ENCODE assay signal across 8 cellular contexts in genomic region chr5:139649082-139649991, GRCh38. TPM values are rescaled to one million over a fixed set of nuclear protein-coding genes. Genes with fewer than 3 reads are reported as not detected.
DNase-seq lines count a peak whose midpoint lies in the region; ATAC-seq and TF ChIP-seq lines count a peak whose summit lies in the region.

No MANE protein-coding gene starts in this region.

- H3K4me1 ChIP-seq in effector memory CD4-positive, alpha-beta T cell (ENCODE audit: control insufficient read depth, insufficient read depth, low read length, poor library complexity, severe bottlenecking), result peaks cover 31% of the 10 kb centered on the region
- H3K4me1 ChIP-seq in mononuclear cell (ENCODE audit: insufficient read depth, low read length), result peaks cover 66% of the 10 kb centered on the region
- peaks cover 70% of the 10 kb centered on the region for H3K4me1 ChIP-seq in vagina

- peaks cover 55% of the 10 kb centered on the region for H3K27me3 ChIP-seq in effector memory CD4-positive, alpha-beta T cell (replicated peaks; ENCODE audit: control insufficient read depth, insufficient read depth, low read length, poor library complexity, severe bottlenecking)
- peaks cover 26% of the 10 kb centered on the region for H3K27me3 ChIP-seq in mononuclear cell (ENCODE audit: insufficient read depth, low read length)
- H3K27me3 ChIP-seq in vagina, result no peaks in the 10 kb centered on the region

- H3K9me3 ChIP-seq in effector memory CD4-positive, alpha-beta T cell (ENCODE audit: control insufficient read depth, low read length), result no peaks in the 10 kb centered on the region
- H3K9me3 ChIP-seq in mononuclear cell (ENCODE audit: low read depth, low read length) (no peaks in the 10 kb centered on the region), vagina (no peaks in the 10 kb centered on the region)

- no peak overlapping the region for H3K27ac ChIP-seq in effector memory CD4-positive, alpha-beta T cell (ENCODE audit: insufficient read depth, low read length, poor library complexity, severe bottlenecking)
- peak overlapping the region; percentile 95 for H3K27ac ChIP-seq in vagina

- H3K4me3 ChIP-seq in effector memory CD4-positive, alpha-beta T cell (ENCODE audit: insufficient read depth, low read depth, low read length, poor library complexity, severe bottlenecking), result peak overlapping the region; percentile 44
- peak overlapping the region; percentile 58 for H3K4me3 ChIP-seq in mononuclear cell (ENCODE audit: low read length)
- peak overlapping the region; percentile 65 to 67 for H3K4me3 ChIP-seq in vagina

- DNase-seq in NCI-H2171 treated with DMSO at 0.1 percent for 48 hours (lab: John Stamatoyannopoulos, UW) (peak; percentile 7), NCI-H2171 (lab: John Stamatoyannopoulos, UW) (no peak), vagina (ENCODE audit: extremely low spot score in 2 of 2) (no peak)
- DNase-seq in effector memory CD4-positive, alpha-beta T cell, result no peak
- no peak for DNase-seq in activated effector memory CD4-positive, alpha-beta T cell treated with Interleukin-2 at 50 U/mL for 16 hours

- intact Hi-C loops in vagina (cut with DNase I), result no loop called here

- TF ChIP-seq POLR2A in vagina (IDR thresholded peaks at IDR 0.05), result no peak

- ATAC-seq in GM21576 (IDR thresholded peaks at IDR 0.05; ENCODE audit: unreplicated experiment), result no peak

- no peaks in the 10 kb centered on the region for H3K36me3 ChIP-seq in effector memory CD4-positive, alpha-beta T cell (ENCODE audit: control insufficient read depth, insufficient read depth, low read length)
- no peaks in the 10 kb centered on the region for H3K36me3 ChIP-seq in vagina

- no peak for TF ChIP-seq CTCF in vagina (IDR thresholded peaks at IDR 0.05)

TF ChIP-seq in PFSK-1, 5 proteins besides CTCF, POLR2A, EP300 and RAD21:
- TF ChIP-seq TAF1 (IDR thresholded peaks at IDR 0.05; ENCODE audit: borderline replicate concordance, insufficient read depth, low read length), result 0 out of 2 replicates have a peak, but pooled peaks have one; percentile 36
- TF ChIP-seq, protein P1, sequence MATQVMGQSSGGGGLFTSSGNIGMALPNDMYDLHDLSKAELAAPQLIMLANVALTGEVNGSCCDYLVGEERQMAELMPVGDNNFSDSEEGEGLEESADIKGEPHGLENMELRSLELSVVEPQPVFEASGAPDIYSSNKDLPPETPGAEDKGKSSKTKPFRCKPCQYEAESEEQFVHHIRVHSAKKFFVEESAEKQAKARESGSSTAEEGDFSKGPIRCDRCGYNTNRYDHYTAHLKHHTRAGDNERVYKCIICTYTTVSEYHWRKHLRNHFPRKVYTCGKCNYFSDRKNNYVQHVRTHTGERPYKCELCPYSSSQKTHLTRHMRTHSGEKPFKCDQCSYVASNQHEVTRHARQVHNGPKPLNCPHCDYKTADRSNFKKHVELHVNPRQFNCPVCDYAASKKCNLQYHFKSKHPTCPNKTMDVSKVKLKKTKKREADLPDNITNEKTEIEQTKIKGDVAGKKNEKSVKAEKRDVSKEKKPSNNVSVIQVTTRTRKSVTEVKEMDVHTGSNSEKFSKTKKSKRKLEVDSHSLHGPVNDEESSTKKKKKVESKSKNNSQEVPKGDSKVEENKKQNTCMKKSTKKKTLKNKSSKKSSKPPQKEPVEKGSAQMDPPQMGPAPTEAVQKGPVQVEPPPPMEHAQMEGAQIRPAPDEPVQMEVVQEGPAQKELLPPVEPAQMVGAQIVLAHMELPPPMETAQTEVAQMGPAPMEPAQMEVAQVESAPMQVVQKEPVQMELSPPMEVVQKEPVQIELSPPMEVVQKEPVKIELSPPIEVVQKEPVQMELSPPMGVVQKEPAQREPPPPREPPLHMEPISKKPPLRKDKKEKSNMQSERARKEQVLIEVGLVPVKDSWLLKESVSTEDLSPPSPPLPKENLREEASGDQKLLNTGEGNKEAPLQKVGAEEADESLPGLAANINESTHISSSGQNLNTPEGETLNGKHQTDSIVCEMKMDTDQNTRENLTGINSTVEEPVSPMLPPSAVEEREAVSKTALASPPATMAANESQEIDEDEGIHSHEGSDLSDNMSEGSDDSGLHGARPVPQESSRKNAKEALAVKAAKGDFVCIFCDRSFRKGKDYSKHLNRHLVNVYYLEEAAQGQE (IDR thresholded peaks at IDR 0.05; ENCODE audit: insufficient read depth in 1 of 2, low read depth in 2 of 2, low read length in 2 of 2), result no peak
- 0 out of 2 replicates have a peak, but pooled peaks have one; percentile 15 for TF ChIP-seq SIN3A (IDR thresholded peaks at IDR 0.05; ENCODE audit: borderline replicate concordance, insufficient read depth, low read length)

RNA-seq across cellular contexts. Expression of gene CXXC5, which starts 1.2 kb away (rescaled TPM):
- 145 TPM for polyA plus RNA-seq in PFSK-1 (2012; ENCODE audit: insufficient read length, low read depth)
- 82.8 TPM for total RNA-seq in mononuclear cell
- 51.8 TPM for total RNA-seq in vagina
